ENCODE assay signal across 8 cellular contexts in the genomic region with DNA sequence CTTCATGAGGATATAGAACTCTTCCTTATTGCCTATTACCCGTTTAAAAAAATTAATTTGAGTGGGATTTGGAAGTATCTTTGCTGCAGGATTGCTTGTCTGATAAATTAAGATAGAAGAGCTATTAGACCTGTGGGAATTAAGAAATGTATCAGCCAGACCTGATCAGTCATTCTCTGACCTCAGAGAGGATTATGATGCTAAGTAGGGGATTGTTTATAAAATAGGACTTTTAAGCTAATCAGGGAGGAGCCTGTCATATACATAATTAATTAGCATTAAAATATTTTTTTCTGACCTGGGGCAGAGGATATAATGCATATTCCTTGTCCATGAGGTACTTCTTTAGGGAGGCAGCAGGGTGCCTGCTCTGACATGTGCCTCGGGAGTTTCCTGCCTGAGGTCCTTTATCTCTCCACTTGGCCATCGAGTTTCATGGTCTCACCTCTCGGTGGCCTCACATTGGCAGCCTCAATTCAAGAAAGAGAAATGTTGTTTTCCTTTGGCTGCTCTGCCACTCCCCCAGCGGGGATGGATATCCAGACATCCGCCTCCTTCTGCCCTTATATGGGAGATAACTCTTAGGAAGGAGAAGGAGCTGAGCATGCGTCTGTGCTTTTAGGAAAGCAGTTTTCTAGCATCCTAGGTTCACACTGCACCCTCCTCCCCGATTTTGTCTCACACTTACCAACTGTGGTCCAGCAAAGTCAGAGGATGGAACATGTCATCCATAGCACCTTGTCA. TPM values are rescaled to one million over a fixed set of nuclear protein-coding genes. Genes with fewer than 3 reads are reported as not detected.
DNase-seq lines count a peak whose midpoint lies in the region; ATAC-seq, FAIRE-seq and TF ChIP-seq lines count a peak whose summit lies in the region.

No MANE protein-coding gene starts in this region.

- H3K27me3 ChIP-seq in MG63, result no peaks in the 10 kb centered on the region
- no peaks in the 10 kb centered on the region for H3K27me3 ChIP-seq in K562 (ENCODE audit: control insufficient read depth in 2 of 2, insufficient read depth in 2 of 2, low read length in 2 of 2)
- no peaks in the 10 kb centered on the region for H3K27me3 ChIP-seq in psoas muscle (ENCODE audit: insufficient read depth in 3 of 3, low read length in 2 of 3)

- H3K4me1 ChIP-seq in K562 (replicated peaks in 1 of 2; ENCODE audit: control insufficient read depth in 2 of 2, insufficient read depth in 2 of 2, low read length in 2 of 2) (peaks cover 11 to 20% of the 10 kb centered on the region in 2 experiments), psoas muscle (peaks cover 30% of the 10 kb centered on the region)

- H3K79me2 ChIP-seq in K562 (ENCODE audit: control insufficient read depth, insufficient read depth, low read length), result no peaks in the 10 kb centered on the region

- no peaks in the 10 kb centered on the region for H3K9me1 ChIP-seq in K562 (ENCODE audit: control insufficient read depth, insufficient read depth, low read length)

- peak overlapping the region in 1 of 2 experiments; percentile 46; a peak in 1 of 4 replicates for H3K9ac ChIP-seq in K562 (ENCODE audit: insufficient read depth in 1 of 2, low read depth in 2 of 2, low read length in 2 of 2)

- H3K9me3 ChIP-seq in MG63, result no peaks in the 10 kb centered on the region
- H3K9me3 ChIP-seq in K562 (replicated peaks; ENCODE audit: control insufficient read depth, insufficient read depth, low read depth, low read length), result no peaks in the 10 kb centered on the region
- no peaks in the 10 kb centered on the region for H3K9me3 ChIP-seq in psoas muscle

- TF ChIP-seq CTCF in AG10803 (conservative IDR thresholded peaks at IDR 0.05; ENCODE audit: low read length), result peak; percentile 21; the same call in 1 of the 2 replicates
- peak in 1 of 3 experiments; percentile 2; a peak in 1 of 6 replicates for TF ChIP-seq CTCF in K562 (IDR thresholded peaks at IDR 0.05 in 2 of 3, conservative IDR thresholded peaks at IDR 0.05 in 1 of 3; ENCODE audit: insufficient read depth in 2 of 3, low read depth in 1 of 3, low read length in 3 of 3)
- no peak for TF ChIP-seq CTCF in psoas muscle (IDR thresholded peaks at IDR 0.05)

- ATAC-seq in K562 (peak; percentile 61), psoas muscle (peak in 1 of 4 donors; percentile 22), HG03442 (IDR thresholded peaks at IDR 0.05; ENCODE audit: unreplicated experiment) (no peak)

- DNase-seq in AG10803 (ENCODE audit: low read depth), result peak; percentile 74
- no peak for DNase-seq in MG63
- DNase-seq in K562 (ENCODE audit: extremely low read depth in 1 of 4, low spot score in 3 of 4), result peak in 2 of 4 experiments; percentile 61 to 66
- DNase-seq in hypothalamus (lab: John Stamatoyannopoulos, UW), result peak in 42 of 51 donors; percentile 9 to 88 (median 62)
- DNase-seq in psoas muscle, result peak; percentile 35 to 61
- no peak for DNase-seq in activated CD4-positive, CD25-positive, alpha-beta regulatory T cell (lab: John Stamatoyannopoulos, UW)
- no peak for DNase-seq in NK-92 (lab: John Stamatoyannopoulos, UW; ENCODE audit: unreplicated experiment)

- H3K4me3 ChIP-seq in AG10803 (ENCODE audit: low read length), result peak overlapping the region; percentile 87
- H3K4me3 ChIP-seq in MG63, result peak overlapping the region; percentile 54
- no peak overlapping the region for H3K4me3 ChIP-seq in K562
- peak overlapping the region; percentile 89 for H3K4me3 ChIP-seq in psoas muscle

- no peak for TF ChIP-seq RAD21 in K562 (CRISPR knock-in tag; conservative IDR thresholded peaks at IDR 0.05 in 1 of 2, IDR thresholded peaks at IDR 0.05 in 1 of 2)

- peak overlapping the region; percentile 73 for H2AFZ ChIP-seq in K562 (ENCODE audit: low read depth, low read length)

- peak; percentile 85 for FAIRE-seq in K562 (lab: Jason Lieb, UNC)

- POLR2A ChIA-PET in K562 (lab: Yijun Ruan, JAX), result interaction anchor here (0.8 to 1.7 kb wide), 2 partner anchors 15 to 16 kb away, joined by 3 to 4 read pairs; no protein-coding TSS in a partner anchor

- H3K36me3 ChIP-seq in MG63 (no peaks in the 10 kb centered on the region), K562 (ENCODE audit: control insufficient read depth, insufficient read depth, low read length) (peaks cover 4% of the 10 kb centered on the region; the same call in 1 of the 3 replicates), psoas muscle (ENCODE audit: insufficient read depth in 1 of 2, low read depth in 1 of 2) (peaks cover 0 to 16% of the 10 kb centered on the region in 2 donors)

- H3K27ac ChIP-seq in K562 (ENCODE audit: extremely low read depth, low read depth, low read length), result no peak overlapping the region; the same call in 2 of the 3 replicates
- peak overlapping the region; percentile 85 for H3K27ac ChIP-seq in psoas muscle

- CTCF ChIA-PET in K562 (lab: Yijun Ruan, JAX; ENCODE audit: low intra/inter-chr PET ratio), result interaction anchor here (1.8 kb wide), 1 partner anchor 99 kb away, joined by 5 read pairs; a partner anchor contains a TSS

- H4K20me1 ChIP-seq in K562 (replicated peaks; ENCODE audit: control insufficient read depth, insufficient read depth, low read length), result no peaks in the 10 kb centered on the region

- BruUV-seq in K562 (replicated peaks; lab: Mats Ljungman, UMichigan), result no TSS peak

- 9% methylated on average over 8 of the region's 8 CpGs for WGBS in K562 (ENCODE audit: insufficient coverage, low coverage, missing lambda C conversion rate)
- 27 to 33% (median 31%) methylated on average over 8 of the region's 8 CpGs for WGBS in psoas muscle, 3 donors

- intact Hi-C loops in K562 (cut with micrococcal nuclease), result no loop called here
- intact Hi-C loops in psoas muscle (cut with DNase I), result loop anchor here in 1 of 2 donors (5.0 kb wide), 1 partner anchor 101 kb away; a partner anchor contains a TSS

- TF ChIP-seq EP300 in K562 (IDR thresholded peaks at IDR 0.05; ENCODE audit: low read length), result no peak

- in situ Hi-C loops in K562 (cut with MboI), result loop anchor here (10.0 kb wide), 1 partner anchor 373 kb away; a partner anchor contains a TSS

- TF ChIP-seq POLR2A in K562 (conservative IDR thresholded peaks at IDR 0.05), result no peak

- H3K4me2 ChIP-seq in K562 (ENCODE audit: insufficient read depth, low read length), result peak overlapping the region; percentile 35

RNA-seq across cellular contexts. Expression of a gene that starts 41.1 kb away (rescaled TPM):
- total RNA-seq in MG63 (2014; rRNA removed; shearing (Covaris generic); ENCODE audit: low replicate concordance), result 5.2 and 7.0 TPM in 2 replicates
- total RNA-seq in K562 (2011; cell fraction: chromatin; rRNA removed; ENCODE audit: low replicate concordance), result 18.6 and 22.7 TPM in 2 replicates
- 7.2 and 10.4 TPM in 2 replicates for total RNA-seq in K562 (2011; cell fraction: nucleolus; rRNA removed)
- total RNA-seq in K562 (2011; cell fraction: nucleoplasm; rRNA removed), result 11.7 and 16.1 TPM in 2 replicates
- 4.0 and 4.5 TPM in 2 replicates for total RNA-seq in K562 (2014; rRNA removed)
- total RNA-seq in K562 (2014; rRNA removed; fragmentation: Illumina TruSeq; extraction: Trizol), result 8.4 and 8.7 TPM in 2 replicates
- total RNA-seq in K562 (2015; rRNA removed; fragmentation: Illumina TruSeq; extraction: Trizol), result 9.6 and 10.8 TPM in 2 replicates
- total RNA-seq in K562 (2021), result 7.0 and 8.1 TPM in 2 replicates
- polyA plus RNA-seq in K562 (2011; rRNA removed), result 6.8 and 7.2 TPM in 2 replicates
- 3.3 and 4.3 TPM in 2 replicates for polyA plus RNA-seq in K562 (2011; cell fraction: cytosol; rRNA removed)
- polyA plus RNA-seq in K562 (2011; cell fraction: nucleus; rRNA removed), result 6.1 and 6.3 TPM in 2 replicates
- polyA plus RNA-seq in K562 (2012), result 3.4 and 4.4 TPM in 2 replicates
- polyA plus RNA-seq in K562 (2014; fragmentation: Illumina TruSeq; extraction: Trizol), result 4.7 and 7.4 TPM in 2 replicates
- 1 to 10 TPM; 2.5 to 2.6 TPM for polyA plus RNA-seq in K562 (2014; fragmentation: Nextera tagmentation; extraction: Ambion mirVana)
- polyA plus RNA-seq in K562 (2014; rRNA removed), result 3.8 and 4.7 TPM in 2 replicates
- polyA minus RNA-seq in K562 (2011; rRNA and poly(A)+ RNA removed), result 17.3 and 23.6 TPM in 2 replicates
- 6.9 and 7.1 TPM in 2 replicates for polyA minus RNA-seq in K562 (2011; cell fraction: cytosol; rRNA and poly(A)+ RNA removed)
- 6.3 and 11.9 TPM in 2 replicates for polyA minus RNA-seq in K562 (2011; cell fraction: nucleus; rRNA and poly(A)+ RNA removed)
- total RNA-seq in psoas muscle, result 10 to 100 TPM in 2 of 4 donors, 1 to 10 TPM in 2; 4.5 to 12.9 (median 9.6) TPM
- polyA plus RNA-seq in psoas muscle, result 1 to 10 TPM; 1.4 to 4.9 (median 2.6) TPM

RNA-seq across cellular contexts. Expression of a gene that starts 47.0 kb away (rescaled TPM):
- total RNA-seq in MG63 (2014; rRNA removed; shearing (Covaris generic); ENCODE audit: low replicate concordance), result 33.1 and 39.8 TPM in 2 replicates
- total RNA-seq in K562 (2011; cell fraction: chromatin; rRNA removed; ENCODE audit: low replicate concordance), result 37.3 and 58.2 TPM in 2 replicates
- total RNA-seq in K562 (2011; cell fraction: nucleolus; rRNA removed), result 27.2 and 29.3 TPM in 2 replicates
- 30.0 and 42.1 TPM in 2 replicates for total RNA-seq in K562 (2011; cell fraction: nucleoplasm; rRNA removed)
- total RNA-seq in K562 (2014; rRNA removed) (98.3 and 110 TPM in 2 replicates), K562 (2014; rRNA removed; fragmentation: Illumina TruSeq; extraction: Trizol) (130 and 140 TPM in 2 replicates), K562 (2015; rRNA removed; fragmentation: Illumina TruSeq; extraction: Trizol) (113 and 125 TPM in 2 replicates), K562 (2021) (111 and 112 TPM in 2 replicates), psoas muscle (100 to 1,000 TPM in 1 of 4 donors, 10 to 100 TPM in 3; 61.2 to 167 (median 87.7) TPM)
- polyA plus RNA-seq in K562 (2011; rRNA removed) (95.1 and 105 TPM in 2 replicates), K562 (2014; fragmentation: Illumina TruSeq; extraction: Trizol) (129 and 152 TPM in 2 replicates), K562 (2014; fragmentation: Nextera tagmentation; extraction: Ambion mirVana) (10 to 100 TPM; 41.7 to 47.6 TPM), K562 (2014; rRNA removed) (83.9 and 85.9 TPM in 2 replicates), psoas muscle (10 to 100 TPM; 49.8 to 96.8 (median 56.7) TPM)
- 43.0 and 56.9 TPM in 2 replicates for polyA plus RNA-seq in K562 (2011; cell fraction: cytosol; rRNA removed)
- 24.3 and 31.4 TPM in 2 replicates for polyA plus RNA-seq in K562 (2011; cell fraction: nucleus; rRNA removed)
- 51.6 and 79.9 TPM in 2 replicates for polyA plus RNA-seq in K562 (2012)
- polyA minus RNA-seq in K562 (2011; rRNA and poly(A)+ RNA removed), result 134 and 147 TPM in 2 replicates
- polyA minus RNA-seq in K562 (2011; cell fraction: cytosol; rRNA and poly(A)+ RNA removed), result 72.1 and 96.2 TPM in 2 replicates
- polyA minus RNA-seq in K562 (2011; cell fraction: nucleus; rRNA and poly(A)+ RNA removed), result 22.3 and 35.3 TPM in 2 replicates

RNA-seq across cellular contexts. Expression of a gene that starts 59.5 kb away (rescaled TPM):
- total RNA-seq in MG63 (2014; rRNA removed; shearing (Covaris generic); ENCODE audit: low replicate concordance), result not detected in 2 replicates
- total RNA-seq in K562 (2011; cell fraction: chromatin; rRNA removed; ENCODE audit: low replicate concordance), result 0.93 and 1.3 TPM in 2 replicates
- 0.83 and 0.92 TPM in 2 replicates for total RNA-seq in K562 (2011; cell fraction: nucleolus; rRNA removed)
- total RNA-seq in K562 (2011; cell fraction: nucleoplasm; rRNA removed), result 1.1 TPM in 1 of 2 replicates, not detected in the other
- total RNA-seq in K562 (2014; rRNA removed), result 0.32 and 1.4 TPM in 2 replicates
- 0.64 and 1.0 TPM in 2 replicates for total RNA-seq in K562 (2014; rRNA removed; fragmentation: Illumina TruSeq; extraction: Trizol)
- total RNA-seq in K562 (2015; rRNA removed; fragmentation: Illumina TruSeq; extraction: Trizol), result 0.72 and 0.87 TPM in 2 replicates
- total RNA-seq in K562 (2021), result 0.29 and 0.69 TPM in 2 replicates
- polyA plus RNA-seq in K562 (2011; rRNA removed), result 1.3 and 2.5 TPM in 2 replicates
- polyA plus RNA-seq in K562 (2011; cell fraction: cytosol; rRNA removed), result 1.2 and 1.4 TPM in 2 replicates
- 1.1 and 1.5 TPM in 2 replicates for polyA plus RNA-seq in K562 (2011; cell fraction: nucleus; rRNA removed)
- polyA plus RNA-seq in K562 (2012), result 0.69 and 2.0 TPM in 2 replicates
- polyA plus RNA-seq in K562 (2014; fragmentation: Illumina TruSeq; extraction: Trizol), result 1.7 and 2.2 TPM in 2 replicates
- 1 to 10 TPM; 1.8 to 2.9 TPM for polyA plus RNA-seq in K562 (2014; fragmentation: Nextera tagmentation; extraction: Ambion mirVana)
- polyA plus RNA-seq in K562 (2014; rRNA removed), result 0.77 and 0.84 TPM in 2 replicates
- 1.3 and 2.0 TPM in 2 replicates for polyA minus RNA-seq in K562 (2011; rRNA and poly(A)+ RNA removed)
- not detected in 2 replicates for polyA minus RNA-seq in K562 (2011; cell fraction: cytosol; rRNA and poly(A)+ RNA removed)
- 0.56 and 0.94 TPM in 2 replicates for polyA minus RNA-seq in K562 (2011; cell fraction: nucleus; rRNA and poly(A)+ RNA removed)
- 10 to 100 TPM in 1 of 4 donors, 1 to 10 TPM in 3; 6.2 to 12.3 (median 8.3) TPM for total RNA-seq in psoas muscle
- polyA plus RNA-seq in psoas muscle, result 10 to 100 TPM in 1 of 3 donors, 1 to 10 TPM in 2; 1.0 to 24.5 (median 4.4) TPM

Comparison
In these comparisons a context has a peak if more than half of its experiments do, and no peak if none do; other contexts are left out.
1. DNase-seq: peak in AG10803 (single experiment), hypothalamus (42 of 51) and psoas muscle (2 of 2); none in MG63 (single experiment), activated CD4-positive, CD25-positive, alpha-beta regulatory T cell (0 of 4) and NK-92 (single experiment).